8 cellular contexts compared by ENCODE assay signal in the genomic region with DNA sequence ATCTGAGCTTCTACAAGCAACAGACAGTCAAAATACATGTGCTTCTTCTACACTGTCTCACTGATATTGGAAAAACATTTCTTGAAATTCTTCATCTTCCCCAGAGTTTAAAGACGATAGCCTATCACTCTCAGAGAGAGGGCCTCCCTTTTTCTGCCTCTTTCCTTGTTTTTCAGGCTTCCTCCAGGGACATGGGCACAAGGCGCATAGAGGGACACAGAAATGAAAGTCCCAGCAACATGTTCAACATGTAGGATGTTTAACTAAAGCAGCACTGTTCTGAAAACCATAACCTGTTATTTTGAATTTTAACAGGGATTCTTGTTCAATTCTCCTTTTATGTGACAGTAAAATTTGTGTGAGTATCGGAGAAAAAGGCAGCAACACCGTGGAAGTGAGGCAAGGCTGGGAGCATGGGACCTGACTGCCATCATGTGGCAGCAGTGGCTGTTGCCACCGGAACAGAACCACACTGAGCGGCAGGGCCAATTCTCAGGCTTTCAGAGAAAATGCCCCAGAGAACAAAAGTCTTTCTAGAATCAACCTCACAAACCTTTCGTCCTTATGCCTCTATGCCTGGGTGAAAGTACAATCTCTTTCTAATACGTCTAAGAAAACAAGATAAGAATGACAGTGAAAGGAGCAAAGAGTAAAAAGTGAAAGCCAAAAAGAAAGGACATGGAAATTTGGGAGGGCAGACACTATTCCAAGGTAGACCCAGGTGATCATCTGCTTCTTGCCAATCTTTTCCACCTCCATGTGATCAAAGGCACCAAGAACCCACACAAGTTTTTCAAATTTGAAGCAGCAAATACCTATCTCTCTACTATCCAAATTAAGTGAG. TPM values are rescaled to one million over a fixed set of nuclear protein-coding genes. Genes with fewer than 3 reads are reported as not detected.
DNase-seq lines count a peak whose midpoint lies in the region; ATAC-seq and TF ChIP-seq lines count a peak whose summit lies in the region.

No MANE protein-coding gene starts in this region.

- no peaks in the 10 kb centered on the region for H3K79me2 ChIP-seq in ACC112 (ENCODE audit: control insufficient read depth, insufficient read depth, low read length, unreplicated experiment)

- H3K4me3 ChIP-seq in ACC112 (ENCODE audit: low read depth, low read length), result peak overlapping the region; percentile 4; the same call in 1 of the 2 replicates
- no peak overlapping the region for H3K4me3 ChIP-seq in cardiac muscle cell
- no peak overlapping the region for H3K4me3 ChIP-seq in prostate gland

- H3K36me3 ChIP-seq in ACC112 (ENCODE audit: insufficient read depth, low read length), result peaks cover 7% of the 10 kb centered on the region; the same call in 1 of the 2 replicates
- H3K36me3 ChIP-seq in cardiac muscle cell, result no peaks in the 10 kb centered on the region
- H3K36me3 ChIP-seq in prostate gland, result no peaks in the 10 kb centered on the region

- TF ChIP-seq POLR2A in prostate gland (IDR thresholded peaks at IDR 0.05), result no peak

- H3K27ac ChIP-seq in ACC112 (ENCODE audit: low read depth, low read length) (no peak overlapping the region), cardiac muscle cell (no peak overlapping the region), prostate gland (no peak overlapping the region)

- H3K4me1 ChIP-seq in ACC112 (ENCODE audit: control insufficient read depth, insufficient read depth, low read length, unreplicated experiment) (peaks cover 11% of the 10 kb centered on the region), cardiac muscle cell (ENCODE audit: low read depth) (peaks cover 15% of the 10 kb centered on the region), prostate gland (replicated peaks) (peaks cover 3% of the 10 kb centered on the region)

- H3K27ac Mint-ChIP-seq in activated CD8-positive, alpha-beta T cell treated with anti-CD3 and anti-CD28 coated beads, Interleukin-2, amount 10 ng/mL, durations not matched to agents 7 days and 5 days, result no peak overlapping the region

- intact Hi-C loops in prostate gland (cut with DNase I), result loop anchor here (5.0 to 10.0 kb wide), 3 partner anchors 604 to 1484 kb away; no protein-coding TSS in a partner anchor

- H3K4me3 Mint-ChIP-seq in activated CD8-positive, alpha-beta T cell treated with anti-CD3 and anti-CD28 coated beads, Interleukin-2, amount 10 ng/mL, durations not matched to agents 7 days and 5 days, result no peak overlapping the region

- peaks cover 8% of the 10 kb centered on the region for H3K36me3 Mint-ChIP-seq in activated CD8-positive, alpha-beta T cell treated with anti-CD3 and anti-CD28 coated beads, Interleukin-2, amount 10 ng/mL, durations not matched to agents 7 days and 5 days (ENCODE audit: low read depth)

- H3K4me1 Mint-ChIP-seq in activated CD8-positive, alpha-beta T cell treated with anti-CD3 and anti-CD28 coated beads, Interleukin-2, amount 10 ng/mL, durations not matched to agents 7 days and 5 days (ENCODE audit: low read depth), result peaks cover 10% of the 10 kb centered on the region

- H3K9me3 ChIP-seq in cardiac muscle cell (ENCODE audit: low read depth) (no peaks in the 10 kb centered on the region), prostate gland (no peaks in the 10 kb centered on the region)

- no peaks in the 10 kb centered on the region for H3K27me3 Mint-ChIP-seq in activated CD8-positive, alpha-beta T cell treated with anti-CD3 and anti-CD28 coated beads, Interleukin-2, amount 10 ng/mL, durations not matched to agents 7 days and 5 days (ENCODE audit: low read depth)

- CTCF ChIA-PET in activated CD8-positive, alpha-beta T cell treated with anti-CD3 and anti-CD28 coated beads, Interleukin-2, amount 10 ng/mL, durations not matched to agents 7 days and 5 days (lab: Charles Lee), result interaction anchor here (1.2 kb wide), 1 partner anchor 10 kb away, joined by 5 read pairs; no protein-coding TSS in a partner anchor

- ATAC-seq in activated CD8-positive, alpha-beta T cell treated with anti-CD3 and anti-CD28 coated beads, Interleukin-2, amount 10 ng/mL, durations not matched to agents 7 days and 5 days, result no peak
- no peak for ATAC-seq in HG02870 (IDR thresholded peaks at IDR 0.05; ENCODE audit: unreplicated experiment)

- H3K27me3 ChIP-seq in ACC112 (ENCODE audit: insufficient read depth, low read length) (no peaks in the 10 kb centered on the region), cardiac muscle cell (no peaks in the 10 kb centered on the region), prostate gland (replicated peaks; ENCODE audit: insufficient read depth) (no peaks in the 10 kb centered on the region)

- TF ChIP-seq CTCF in cardiac muscle cell (IDR thresholded peaks at IDR 0.05; ENCODE audit: low read depth, low read length) (peak; percentile 86), prostate gland (IDR thresholded peaks at IDR 0.05) (peak in 3 of 4 experiments; percentile 46 to 85 (median 66))

- H3K9me3 Mint-ChIP-seq in activated CD8-positive, alpha-beta T cell treated with anti-CD3 and anti-CD28 coated beads, Interleukin-2, amount 10 ng/mL, durations not matched to agents 7 days and 5 days (ENCODE audit: insufficient read depth), result no peaks in the 10 kb centered on the region

- 22% methylated on average over 8 of the region's 8 CpGs for WGBS in prostate gland

- DNase-seq in GM03348 (ENCODE audit: low spot score) (peak; percentile 68), LoVo (ENCODE audit: low spot score) (peak; percentile 9), cardiac muscle cell (ENCODE audit: low read depth in 1 of 2, low spot score in 1 of 2) (peak; percentile 75), prostate gland (ENCODE audit: low spot score) (peak; percentile 34), T-helper 9 cell (no peak)
- DNase-seq in activated CD8-positive, alpha-beta T cell treated with anti-CD3 and anti-CD28 coated beads, Interleukin-2, amount 10 ng/mL, durations not matched to agents 7 days and 5 days, result peak; percentile 36

- H2AFZ ChIP-seq in ACC112 (ENCODE audit: low read length, unreplicated experiment), result peak overlapping the region; percentile 95

- POLR2A ChIA-PET in activated CD8-positive, alpha-beta T cell treated with anti-CD3 and anti-CD28 coated beads, Interleukin-2, amount 10 ng/mL, durations not matched to agents 7 days and 5 days (lab: Charles Lee), result no interaction called here

RNA-seq across cellular contexts. Expression of gene PCNX2, which starts 54.5 kb away (rescaled TPM):
- total RNA-seq in activated CD8-positive, alpha-beta T cell treated with anti-CD3 and anti-CD28 coated beads, Interleukin-2, amount 10 ng/mL, durations not matched to agents 7 days and 5 days, result 10 to 100 TPM; 17.7 to 18.6 TPM
- 5.1 and 6.4 TPM in 2 replicates for total RNA-seq in cardiac muscle cell
- polyA plus RNA-seq in cardiac muscle cell, result 3.0 and 3.9 TPM in 2 replicates
- 10 to 100 TPM in 1 of 2 donors, 1 to 10 TPM in 1; 8.4 to 23.2 TPM for total RNA-seq in prostate gland
